Comparison of ENCODE assay signal across 22 cellular contexts in genomic region chr11:73009972-73010371, GRCh38.
"Had no signal": no experiment of that assay in that cellular context is flagged by ENCODE, and none has a peak within 500 bp of the region (broad histone marks: within the 10 kb centered on the region; RNA-seq: fewer than 3 reads in every experiment).

No MANE protein-coding gene starts in this region.

- H3K9me3 ChIP-seq: thyroid gland had no signal

- H3K27ac ChIP-seq: epithelial cell of prostate, esophagus muscularis mucosa, sigmoid colon, skin epidermis, suprapubic skin, thyroid gland, uterus had no signal

- ATAC-seq: effector memory CD8-positive, alpha-beta T cell; mucosa of descending colon; natural killer cell; stimulated activated naive CD8-positive, alpha-beta T cell treated with anti-CD3 and anti-CD28 coated beads, Interleukin-15, Interleukin-2, amounts not matched to agents 100 U/mL and 50 U/mL, for 24 hours had no signal

- H3K27me3 ChIP-seq: esophagus muscularis mucosa, sigmoid colon, suprapubic skin, thyroid gland, uterus had no signal

- H3K4me3 Mint-ChIP-seq: dendritic cell treated with granulocyte-macrophage colony-stimulating factor and Interleukin-4, amounts not matched to agents 40 ng/mL and 50 ng/mL, for 4 days; effector memory CD8-positive, alpha-beta T cell; natural killer cell; neural crest cell; type B pancreatic cell had no signal

- DNase-seq: effector memory CD8-positive, alpha-beta T cell; head of caudate nucleus; hippocampal formation; kidney glomerular epithelial cell; mucosa of descending colon; natural killer cell; posterior cingulate gyrus; sigmoid colon; stimulated activated CD4-positive, alpha-beta T cell treated with anti-CD3 and anti-CD28 coated beads, Interleukin-2, amount 100 ng/mL, for 24 hours; stimulated activated CD4-positive, alpha-beta T cell treated with anti-CD3 and anti-CD28 coated beads, Interleukin-4, amount 100 ng/mL, for 4 hours; stimulated activated naive CD8-positive, alpha-beta T cell treated with anti-CD3 and anti-CD28 coated beads, Interleukin-15, Interleukin-2, amounts not matched to agents 100 U/mL and 50 U/mL, for 24 hours; thyroid gland; uterus had no signal

- H3K27ac Mint-ChIP-seq: dendritic cell treated with granulocyte-macrophage colony-stimulating factor and Interleukin-4, amounts not matched to agents 40 ng/mL and 50 ng/mL, for 4 days; effector memory CD8-positive, alpha-beta T cell; natural killer cell; type B pancreatic cell had no signal

- H3K4me1 Mint-ChIP-seq: neural crest cell had no signal

- H3K27me3 Mint-ChIP-seq: dendritic cell treated with granulocyte-macrophage colony-stimulating factor and Interleukin-4, amounts not matched to agents 40 ng/mL and 50 ng/mL, for 4 days; effector memory CD8-positive, alpha-beta T cell had no signal

- H3K4me3 ChIP-seq: esophagus muscularis mucosa, mucosa of descending colon, sigmoid colon, skin epidermis, suprapubic skin, thyroid gland, uterus had no signal

- H3K36me3 ChIP-seq: thyroid gland, uterus had no signal

- FAIRE-seq: colon, islet of Langerhans had no signal
